Comparison of ENCODE assay signal across 12 cellular contexts in the genomic region with DNA sequence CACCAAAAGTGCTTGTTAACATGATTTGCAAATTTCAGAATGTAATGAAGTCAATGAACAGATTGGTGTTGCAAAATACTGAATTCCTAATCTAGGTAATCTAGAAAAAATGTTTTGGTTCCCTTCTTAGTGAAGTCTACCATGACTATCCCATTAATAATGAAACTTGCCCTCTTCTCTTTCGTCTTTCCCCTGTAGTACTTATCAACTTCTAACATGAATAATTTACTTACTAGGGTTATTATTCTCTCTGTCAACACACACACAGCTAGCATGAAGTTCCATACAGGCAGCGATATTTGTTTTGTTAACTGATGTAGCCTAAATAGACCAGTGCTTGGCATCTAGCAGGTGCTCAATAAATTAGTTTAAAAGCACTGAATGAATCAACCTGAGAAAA.
DNase-seq lines count a peak whose midpoint lies in the region; ATAC-seq and TF ChIP-seq lines count a peak whose summit lies in the region.
"Had no signal": no experiment of that assay in that cellular context is flagged by ENCODE, and none has a peak within 500 bp of the region (broad histone marks: within the 10 kb centered on the region; RNA-seq: fewer than 3 reads in every experiment).

No MANE protein-coding gene starts in this region.

- no peaks in the 10 kb centered on the region for H3K36me3 ChIP-seq in colonic mucosa

- peak overlapping the region; percentile 51 for H3K27ac Mint-ChIP-seq in activated T-cell treated with anti-CD3 and anti-CD28 coated beads, Interleukin-2, amount 50 U/mL, for 24 hours
- H3K27ac Mint-ChIP-seq in stimulated activated naive CD8-positive, alpha-beta T cell treated with anti-CD3 and anti-CD28 coated beads, Interleukin-15, Interleukin-2, amounts not matched to agents 100 ng/mL and 50 ng/mL, for 24 hours, result peak overlapping the region; percentile 17
- no peak overlapping the region for H3K27ac Mint-ChIP-seq in activated T-helper 2 cell treated with anti-CD3 and anti-CD28 coated beads, Interferon-gamma antibody, Interleukin-2, Interleukin-4, amounts not matched to agents 10 μg/mL and 5 μg/mL and 100 μg/mL, durations not matched to agents 14 hours and 24 hours and 36 hours
- H3K27ac Mint-ChIP-seq: activated naive CD4-positive, alpha-beta T cell treated with anti-CD3 and anti-CD28 coated beads, Interleukin-2, amount 10 ng/mL, durations not matched to agents 7 days and 5 days had no signal

- H3K36me3 Mint-ChIP-seq in activated T-cell treated with anti-CD3 and anti-CD28 coated beads, Interleukin-2, amount 50 U/mL, for 24 hours (ENCODE audit: low read depth), result peaks cover 20% of the 10 kb centered on the region
- H3K36me3 Mint-ChIP-seq in stimulated activated naive CD8-positive, alpha-beta T cell treated with anti-CD3 and anti-CD28 coated beads, Interleukin-15, Interleukin-2, amounts not matched to agents 100 ng/mL and 50 ng/mL, for 24 hours (ENCODE audit: low read depth), result peaks cover 13% of the 10 kb centered on the region
- peaks cover 27% of the 10 kb centered on the region for H3K36me3 Mint-ChIP-seq in activated T-helper 2 cell treated with anti-CD3 and anti-CD28 coated beads, Interferon-gamma antibody, Interleukin-2, Interleukin-4, amounts not matched to agents 10 μg/mL and 5 μg/mL and 100 μg/mL, durations not matched to agents 14 hours and 24 hours and 36 hours (ENCODE audit: low read depth)

- TF ChIP-seq CTCF in colonic mucosa (IDR thresholded peaks at IDR 0.05), result no peak

- H3K27me3 ChIP-seq in colonic mucosa, result no peaks in the 10 kb centered on the region

- no peak overlapping the region for H3K9ac ChIP-seq in colonic mucosa (ENCODE audit: low read depth in 2 of 2, low read length in 2 of 2)

- no peak overlapping the region for H3K4me3 ChIP-seq in colonic mucosa
- H3K4me3 ChIP-seq: A549 had no signal

- H3K4me1 Mint-ChIP-seq in activated T-cell treated with anti-CD3 and anti-CD28 coated beads, Interleukin-2, amount 50 U/mL, for 24 hours (ENCODE audit: low read depth), result peaks cover 65% of the 10 kb centered on the region
- peaks cover 59% of the 10 kb centered on the region for H3K4me1 Mint-ChIP-seq in stimulated activated naive CD8-positive, alpha-beta T cell treated with anti-CD3 and anti-CD28 coated beads, Interleukin-15, Interleukin-2, amounts not matched to agents 100 ng/mL and 50 ng/mL, for 24 hours (ENCODE audit: low read depth)
- H3K4me1 Mint-ChIP-seq in activated T-helper 2 cell treated with anti-CD3 and anti-CD28 coated beads, Interferon-gamma antibody, Interleukin-2, Interleukin-4, amounts not matched to agents 10 μg/mL and 5 μg/mL and 100 μg/mL, durations not matched to agents 14 hours and 24 hours and 36 hours (ENCODE audit: low read depth), result peaks cover 44% of the 10 kb centered on the region

- H3K27ac ChIP-seq in colonic mucosa, result no peak overlapping the region
- H3K27ac ChIP-seq: A549 had no signal

- H3K27me3 Mint-ChIP-seq in activated T-cell treated with anti-CD3 and anti-CD28 coated beads, Interleukin-2, amount 50 U/mL, for 24 hours, result no peaks in the 10 kb centered on the region
- no peaks in the 10 kb centered on the region for H3K27me3 Mint-ChIP-seq in stimulated activated naive CD8-positive, alpha-beta T cell treated with anti-CD3 and anti-CD28 coated beads, Interleukin-15, Interleukin-2, amounts not matched to agents 100 ng/mL and 50 ng/mL, for 24 hours
- H3K27me3 Mint-ChIP-seq in activated T-helper 2 cell treated with anti-CD3 and anti-CD28 coated beads, Interferon-gamma antibody, Interleukin-2, Interleukin-4, amounts not matched to agents 10 μg/mL and 5 μg/mL and 100 μg/mL, durations not matched to agents 14 hours and 24 hours and 36 hours (ENCODE audit: low read depth), result no peaks in the 10 kb centered on the region

- no peak overlapping the region for H3K4me3 Mint-ChIP-seq in activated T-cell treated with anti-CD3 and anti-CD28 coated beads, Interleukin-2, amount 50 U/mL, for 24 hours
- no peak overlapping the region for H3K4me3 Mint-ChIP-seq in stimulated activated naive CD8-positive, alpha-beta T cell treated with anti-CD3 and anti-CD28 coated beads, Interleukin-15, Interleukin-2, amounts not matched to agents 100 ng/mL and 50 ng/mL, for 24 hours
- H3K4me3 Mint-ChIP-seq in activated T-helper 2 cell treated with anti-CD3 and anti-CD28 coated beads, Interferon-gamma antibody, Interleukin-2, Interleukin-4, amounts not matched to agents 10 μg/mL and 5 μg/mL and 100 μg/mL, durations not matched to agents 14 hours and 24 hours and 36 hours (ENCODE audit: low read depth), result no peak overlapping the region
- H3K4me3 Mint-ChIP-seq: activated naive CD4-positive, alpha-beta T cell treated with anti-CD3 and anti-CD28 coated beads, Interleukin-2, amount 10 ng/mL, durations not matched to agents 7 days and 5 days had no signal

- H3K9me3 ChIP-seq in colonic mucosa, result no peaks in the 10 kb centered on the region
- H3K9me3 ChIP-seq: A549 had no signal

- peak; percentile 93 for ATAC-seq in GM21619 (IDR thresholded peaks at IDR 0.05; ENCODE audit: unreplicated experiment)
- ATAC-seq in HG03159 (IDR thresholded peaks at IDR 0.05; ENCODE audit: unreplicated experiment), result peak; percentile 96
- ATAC-seq: A549 had no signal

- no peak for DNase-seq in activated T-cell treated with anti-CD3 and anti-CD28 coated beads, Interleukin-2, amount 50 U/mL, for 24 hours
- no peak for DNase-seq in activated T-cell treated with anti-CD3 and anti-CD28 coated beads, Interleukin-2, amount 50 U/mL, for 48 hours
- DNase-seq in colonic mucosa (no peak), SW 1271 (lab: John Stamatoyannopoulos, UW) (no peak)
- DNase-seq in activated T-helper 2 cell treated with anti-CD3 and anti-CD28 coated beads, Interferon-gamma antibody, Interleukin-2, Interleukin-4, amounts not matched to agents 10 μg/mL and 5 μg/mL and 100 μg/mL, durations not matched to agents 14 hours and 24 hours and 36 hours (ENCODE audit: low spot score), result no peak
- DNase-seq: activated naive CD4-positive, alpha-beta T cell treated with anti-CD3 and anti-CD28 coated beads, Interleukin-2, amount 10 ng/mL, durations not matched to agents 7 days and 5 days; stimulated activated CD4-positive, alpha-beta T cell treated with anti-CD3 and anti-CD28 coated beads, Interleukin-2, amount 100 ng/mL, for 24 hours; T1000 had no signal

- peaks cover 18% of the 10 kb centered on the region for H3K9me3 Mint-ChIP-seq in activated T-cell treated with anti-CD3 and anti-CD28 coated beads, Interleukin-2, amount 50 U/mL, for 24 hours
- H3K9me3 Mint-ChIP-seq in stimulated activated naive CD8-positive, alpha-beta T cell treated with anti-CD3 and anti-CD28 coated beads, Interleukin-15, Interleukin-2, amounts not matched to agents 100 ng/mL and 50 ng/mL, for 24 hours, result peaks cover 7% of the 10 kb centered on the region
- H3K9me3 Mint-ChIP-seq in activated T-helper 2 cell treated with anti-CD3 and anti-CD28 coated beads, Interferon-gamma antibody, Interleukin-2, Interleukin-4, amounts not matched to agents 10 μg/mL and 5 μg/mL and 100 μg/mL, durations not matched to agents 14 hours and 24 hours and 36 hours, result peaks cover 16% of the 10 kb centered on the region

- intact Hi-C loops in colonic mucosa (cut with DNase I), result no loop called here
- intact Hi-C loops in activated T-helper 2 cell treated with anti-CD3 and anti-CD28 coated beads, Interferon-gamma antibody, Interleukin-2, Interleukin-4, amounts not matched to agents 10 μg/mL and 5 μg/mL and 100 μg/mL, durations not matched to agents 14 hours and 24 hours and 36 hours (cut with micrococcal nuclease), result loop anchor here (2.0 to 5.0 kb wide), 4 partner anchors 18 to 68 kb away; no protein-coding TSS in a partner anchor

- no peaks in the 10 kb centered on the region for H3K4me1 ChIP-seq in colonic mucosa
- H3K4me1 ChIP-seq: A549 had no signal
